In the genomic region with DNA sequence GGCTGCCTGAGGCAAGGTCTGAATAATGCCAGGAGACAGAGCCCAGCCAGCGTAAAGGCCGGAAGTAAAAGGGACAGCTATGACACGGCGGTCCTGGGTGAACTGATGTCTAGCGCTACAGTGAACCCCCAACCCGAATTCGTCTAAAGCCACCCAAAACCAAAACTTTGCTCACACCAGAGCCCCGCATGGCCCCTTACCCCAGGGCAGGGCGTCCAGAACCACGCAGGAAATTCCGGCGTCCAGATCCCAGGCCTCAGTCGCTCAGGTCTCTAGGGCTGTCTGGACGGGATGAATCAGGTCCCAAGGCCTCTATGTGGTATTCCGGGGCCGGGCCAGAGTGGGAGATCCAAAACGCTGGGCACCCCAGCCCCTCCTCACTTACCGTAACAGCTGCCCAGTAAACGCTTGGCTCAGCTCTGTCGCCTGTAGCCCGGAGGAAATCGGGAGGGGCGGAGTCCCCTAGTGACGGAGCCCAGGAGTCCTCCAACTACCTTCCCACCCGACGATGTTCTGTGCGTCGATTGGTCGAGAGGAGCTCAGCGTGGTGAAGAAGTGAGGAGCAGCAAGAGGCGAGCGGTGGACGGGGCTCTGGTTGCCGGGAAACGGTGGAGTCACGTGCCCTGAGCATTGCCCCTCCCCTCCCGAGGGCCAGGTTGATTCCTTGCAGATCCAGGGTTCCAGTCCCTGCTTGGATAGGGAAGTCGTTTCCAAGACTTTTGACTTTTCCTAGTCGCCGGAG, we compare ENCODE assay signal across 1 cellular context.
TF ChIP-seq lines count a peak whose summit lies in the region.

Gene CCDC32 (minus strand): TSS at position 452 of the 742 bp plus-strand sequence. CDS start 2,027 bp downstream, outside the sequence.

TF ChIP-seq in K562, 482 proteins besides CTCF, POLR2A, EP300 and RAD21 (continued from another document and continues in another):
- TF ChIP-seq, protein P1, sequence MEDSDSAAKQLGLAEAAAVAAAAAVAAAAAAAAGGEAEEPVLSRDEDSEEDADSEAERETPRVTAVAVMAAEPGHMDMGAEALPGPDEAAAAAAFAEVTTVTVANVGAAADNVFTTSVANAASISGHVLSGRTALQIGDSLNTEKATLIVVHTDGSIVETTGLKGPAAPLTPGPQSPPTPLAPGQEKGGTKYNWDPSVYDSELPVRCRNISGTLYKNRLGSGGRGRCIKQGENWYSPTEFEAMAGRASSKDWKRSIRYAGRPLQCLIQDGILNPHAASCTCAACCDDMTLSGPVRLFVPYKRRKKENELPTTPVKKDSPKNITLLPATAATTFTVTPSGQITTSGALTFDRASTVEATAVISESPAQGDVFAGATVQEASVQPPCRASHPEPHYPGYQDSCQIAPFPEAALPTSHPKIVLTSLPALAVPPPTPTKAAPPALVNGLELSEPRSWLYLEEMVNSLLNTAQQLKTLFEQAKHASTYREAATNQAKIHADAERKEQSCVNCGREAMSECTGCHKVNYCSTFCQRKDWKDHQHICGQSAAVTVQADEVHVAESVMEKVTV (CRISPR knock-in tag; IDR thresholded peaks at IDR 0.05), result no peak
- TF ChIP-seq SIX5 (IDR thresholded peaks at IDR 0.05; ENCODE audit: borderline replicate concordance in 1 of 2, insufficient read depth in 1 of 2, low read depth in 1 of 2, low read length in 2 of 2) (no peak), ZNF143 (CRISPR knock-in tag; IDR thresholded peaks at IDR 0.05) (no peak), NFE2L1 (tag; IDR thresholded peaks at IDR 0.05; ENCODE audit: borderline replicate concordance, low read depth) (no peak), MCM5 (IDR thresholded peaks at IDR 0.05; ENCODE audit: low read depth) (no peak), ZNF133 (CRISPR knock-in tag; IDR thresholded peaks at IDR 0.05) (no peak), PPARD (CRISPR knock-in tag; IDR thresholded peaks at IDR 0.05) (no peak), HDAC3 (IDR thresholded peaks at IDR 0.05; ENCODE audit: borderline replicate concordance, partially characterized antibody) (no peak), ZFP30 (CRISPR knock-in tag; IDR thresholded peaks at IDR 0.05; ENCODE audit: borderline replicate concordance) (no peak), KAT8 (IDR thresholded peaks at IDR 0.05; ENCODE audit: low read depth) (no peak), ARID2 (IDR thresholded peaks at IDR 0.05) (no peak), HES1 (IDR thresholded peaks at IDR 0.05; ENCODE audit: low read depth) (no peak), ZNF589 (CRISPR knock-in tag; IDR thresholded peaks at IDR 0.05; ENCODE audit: low read depth) (no peak), XRCC4 (IDR thresholded peaks at IDR 0.05; ENCODE audit: extremely low read depth, insufficient read depth, insufficient read length) (no peak), SREBF2 (CRISPR knock-in tag; IDR thresholded peaks at IDR 0.05) (no peak), TCF3 (CRISPR knock-in tag; IDR thresholded peaks at IDR 0.05) (no peak), NCOA6 (IDR thresholded peaks at IDR 0.05) (no peak), POLR3A (IDR thresholded peaks at IDR 0.05; ENCODE audit: borderline replicate concordance, extremely low read depth, insufficient read depth, insufficient read length) (no peak), POLR3G (IDR thresholded peaks at IDR 0.05; ENCODE audit: extremely low read depth, insufficient read length, insufficient replicate concordance) (no peak), CEBPB (tag; IDR thresholded peaks at IDR 0.05) (no peak), ERF (CRISPR knock-in tag; IDR thresholded peaks at IDR 0.05) (no peak), ZNF830 (CRISPR knock-in tag; IDR thresholded peaks at IDR 0.05) (no peak), ZNF23 (CRISPR knock-in tag; IDR thresholded peaks at IDR 0.05) (no peak), POLR2AphosphoS5 (IDR thresholded peaks at IDR 0.05; ENCODE audit: control insufficient read depth, insufficient read depth, low read depth, low read length) (peak; percentile 76), GTF2E2 (tag; IDR thresholded peaks at IDR 0.05) (no peak), FOXJ3 (CRISPR knock-in tag; IDR thresholded peaks at IDR 0.05) (no peak), RNF2 (IDR thresholded peaks at IDR 0.05) (no peak), ZNF512 (tag; IDR thresholded peaks at IDR 0.05) (no peak), SIN3A (IDR thresholded peaks at IDR 0.05; ENCODE audit: borderline replicate concordance in 2 of 2, control insufficient read depth in 1 of 2, low read depth in 2 of 2, low read length in 2 of 2) (peak in 1 of 2 experiments; percentile 74; a peak in 1 of 4 replicates), ZSCAN29 (IDR thresholded peaks at IDR 0.05) (0 out of 2 replicates have a peak, but pooled peaks have one; percentile 27), SLC30A9 (CRISPR knock-in tag; IDR thresholded peaks at IDR 0.05) (no peak), ZNF224 (CRISPR knock-in tag; IDR thresholded peaks at IDR 0.05) (no peak), ETV5 (CRISPR knock-in tag; IDR thresholded peaks at IDR 0.05; ENCODE audit: low read depth) (peak; percentile 78), FOXJ2 (tag; IDR thresholded peaks at IDR 0.05) (peak; percentile 47; the same call in 1 of the 2 replicates), THAP12 (CRISPR knock-in tag; IDR thresholded peaks at IDR 0.05) (no peak), SMAD3 (CRISPR knock-in tag; conservative IDR thresholded peaks at IDR 0.05) (no peak), DNMT1 (IDR thresholded peaks at IDR 0.05) (no peak), ZNF239 (CRISPR knock-in tag; IDR thresholded peaks at IDR 0.05) (no peak), MEIS2 (IDR thresholded peaks at IDR 0.05; ENCODE audit: partially characterized antibody) (no peak), ZNF583 (CRISPR knock-in tag; IDR thresholded peaks at IDR 0.05) (no peak), TEAD1 (CRISPR knock-in tag; IDR thresholded peaks at IDR 0.05) (peak in 1 of 2 experiments; percentile 62; a peak in 1 of 4 replicates), CBFA2T3 (IDR thresholded peaks at IDR 0.05) (no peak), COPS2 (conservative IDR thresholded peaks at IDR 0.05) (no peak), EZH2 (IDR thresholded peaks at IDR 0.05; ENCODE audit: borderline replicate concordance, low read depth, low read length) (no peak), ZNF347 (CRISPR knock-in tag; IDR thresholded peaks at IDR 0.05; ENCODE audit: low read depth) (no peak)
- TF ChIP-seq, protein P2, sequence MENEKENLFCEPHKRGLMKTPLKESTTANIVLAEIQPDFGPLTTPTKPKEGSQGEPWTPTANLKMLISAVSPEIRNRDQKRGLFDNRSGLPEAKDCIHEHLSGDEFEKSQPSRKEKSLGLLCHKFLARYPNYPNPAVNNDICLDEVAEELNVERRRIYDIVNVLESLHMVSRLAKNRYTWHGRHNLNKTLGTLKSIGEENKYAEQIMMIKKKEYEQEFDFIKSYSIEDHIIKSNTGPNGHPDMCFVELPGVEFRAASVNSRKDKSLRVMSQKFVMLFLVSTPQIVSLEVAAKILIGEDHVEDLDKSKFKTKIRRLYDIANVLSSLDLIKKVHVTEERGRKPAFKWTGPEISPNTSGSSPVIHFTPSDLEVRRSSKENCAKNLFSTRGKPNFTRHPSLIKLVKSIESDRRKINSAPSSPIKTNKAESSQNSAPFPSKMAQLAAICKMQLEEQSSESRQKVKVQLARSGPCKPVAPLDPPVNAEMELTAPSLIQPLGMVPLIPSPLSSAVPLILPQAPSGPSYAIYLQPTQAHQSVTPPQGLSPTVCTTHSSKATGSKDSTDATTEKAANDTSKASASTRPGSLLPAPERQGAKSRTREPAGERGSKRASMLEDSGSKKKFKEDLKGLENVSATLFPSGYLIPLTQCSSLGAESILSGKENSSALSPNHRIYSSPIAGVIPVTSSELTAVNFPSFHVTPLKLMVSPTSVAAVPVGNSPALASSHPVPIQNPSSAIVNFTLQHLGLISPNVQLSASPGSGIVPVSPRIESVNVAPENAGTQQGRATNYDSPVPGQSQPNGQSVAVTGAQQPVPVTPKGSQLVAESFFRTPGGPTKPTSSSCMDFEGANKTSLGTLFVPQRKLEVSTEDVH (IDR thresholded peaks at IDR 0.05; ENCODE audit: low read depth, partially characterized antibody), result no peak
- TF ChIP-seq, protein P3, sequence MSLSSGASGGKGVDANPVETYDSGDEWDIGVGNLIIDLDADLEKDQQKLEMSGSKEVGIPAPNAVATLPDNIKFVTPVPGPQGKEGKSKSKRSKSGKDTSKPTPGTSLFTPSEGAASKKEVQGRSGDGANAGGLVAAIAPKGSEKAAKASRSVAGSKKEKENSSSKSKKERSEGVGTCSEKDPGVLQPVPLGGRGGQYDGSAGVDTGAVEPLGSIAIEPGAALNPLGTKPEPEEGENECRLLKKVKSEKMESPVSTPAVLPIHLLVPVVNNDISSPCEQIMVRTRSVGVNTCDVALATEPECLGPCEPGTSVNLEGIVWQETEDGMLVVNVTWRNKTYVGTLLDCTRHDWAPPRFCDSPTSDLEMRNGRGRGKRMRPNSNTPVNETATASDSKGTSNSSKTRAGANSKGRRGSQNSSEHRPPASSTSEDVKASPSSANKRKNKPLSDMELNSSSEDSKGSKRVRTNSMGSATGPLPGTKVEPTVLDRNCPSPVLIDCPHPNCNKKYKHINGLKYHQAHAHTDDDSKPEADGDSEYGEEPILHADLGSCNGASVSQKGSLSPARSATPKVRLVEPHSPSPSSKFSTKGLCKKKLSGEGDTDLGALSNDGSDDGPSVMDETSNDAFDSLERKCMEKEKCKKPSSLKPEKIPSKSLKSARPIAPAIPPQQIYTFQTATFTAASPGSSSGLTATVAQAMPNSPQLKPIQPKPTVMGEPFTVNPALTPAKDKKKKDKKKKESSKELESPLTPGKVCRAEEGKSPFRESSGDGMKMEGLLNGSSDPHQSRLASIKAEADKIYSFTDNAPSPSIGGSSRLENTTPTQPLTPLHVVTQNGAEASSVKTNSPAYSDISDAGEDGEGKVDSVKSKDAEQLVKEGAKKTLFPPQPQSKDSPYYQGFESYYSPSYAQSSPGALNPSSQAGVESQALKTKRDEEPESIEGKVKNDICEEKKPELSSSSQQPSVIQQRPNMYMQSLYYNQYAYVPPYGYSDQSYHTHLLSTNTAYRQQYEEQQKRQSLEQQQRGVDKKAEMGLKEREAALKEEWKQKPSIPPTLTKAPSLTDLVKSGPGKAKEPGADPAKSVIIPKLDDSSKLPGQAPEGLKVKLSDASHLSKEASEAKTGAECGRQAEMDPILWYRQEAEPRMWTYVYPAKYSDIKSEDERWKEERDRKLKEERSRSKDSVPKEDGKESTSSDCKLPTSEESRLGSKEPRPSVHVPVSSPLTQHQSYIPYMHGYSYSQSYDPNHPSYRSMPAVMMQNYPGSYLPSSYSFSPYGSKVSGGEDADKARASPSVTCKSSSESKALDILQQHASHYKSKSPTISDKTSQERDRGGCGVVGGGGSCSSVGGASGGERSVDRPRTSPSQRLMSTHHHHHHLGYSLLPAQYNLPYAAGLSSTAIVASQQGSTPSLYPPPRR (CRISPR knock-in tag; IDR thresholded peaks at IDR 0.05; ENCODE audit: borderline replicate concordance), result no peak
- TF ChIP-seq, protein P4, sequence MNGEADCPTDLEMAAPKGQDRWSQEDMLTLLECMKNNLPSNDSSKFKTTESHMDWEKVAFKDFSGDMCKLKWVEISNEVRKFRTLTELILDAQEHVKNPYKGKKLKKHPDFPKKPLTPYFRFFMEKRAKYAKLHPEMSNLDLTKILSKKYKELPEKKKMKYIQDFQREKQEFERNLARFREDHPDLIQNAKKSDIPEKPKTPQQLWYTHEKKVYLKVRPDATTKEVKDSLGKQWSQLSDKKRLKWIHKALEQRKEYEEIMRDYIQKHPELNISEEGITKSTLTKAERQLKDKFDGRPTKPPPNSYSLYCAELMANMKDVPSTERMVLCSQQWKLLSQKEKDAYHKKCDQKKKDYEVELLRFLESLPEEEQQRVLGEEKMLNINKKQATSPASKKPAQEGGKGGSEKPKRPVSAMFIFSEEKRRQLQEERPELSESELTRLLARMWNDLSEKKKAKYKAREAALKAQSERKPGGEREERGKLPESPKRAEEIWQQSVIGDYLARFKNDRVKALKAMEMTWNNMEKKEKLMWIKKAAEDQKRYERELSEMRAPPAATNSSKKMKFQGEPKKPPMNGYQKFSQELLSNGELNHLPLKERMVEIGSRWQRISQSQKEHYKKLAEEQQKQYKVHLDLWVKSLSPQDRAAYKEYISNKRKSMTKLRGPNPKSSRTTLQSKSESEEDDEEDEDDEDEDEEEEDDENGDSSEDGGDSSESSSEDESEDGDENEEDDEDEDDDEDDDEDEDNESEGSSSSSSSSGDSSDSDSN (IDR thresholded peaks at IDR 0.05; ENCODE audit: borderline replicate concordance in 1 of 2, low read depth in 2 of 2, low read length in 2 of 2), result no peak
